Comparison of ENCODE assay signal across 9 cellular contexts in genomic region chr4:175891863-175892262, GRCh38.
A peak's percentile ranks its signal among the peaks of the same experiment; 100 is the strongest.
DNase-seq lines count a peak whose midpoint lies in the region; ATAC-seq and TF ChIP-seq lines count a peak whose summit lies in the region.
"Had no signal": no experiment of that assay in that cellular context is flagged by ENCODE, and none has a peak within 500 bp of the region (broad histone marks: within the 10 kb centered on the region; RNA-seq: fewer than 3 reads in every experiment).

No MANE protein-coding gene starts in this region.

- BruUV-seq in Panc1 (replicated peaks; lab: Mats Ljungman, UMichigan) = no TSS peak

- H3K36me3 Mint-ChIP-seq in HFFc6 (ENCODE audit: low read depth) = no peaks in the 10 kb centered on the region

- POLR2A ChIA-PET in Panc1 (lab: Charles Lee) = no interaction called here

- ATAC-seq in Panc1 (no peak), HG02610 (IDR thresholded peaks at IDR 0.05; ENCODE audit: unreplicated experiment) (no peak), GM19452 (IDR thresholded peaks at IDR 0.05; ENCODE audit: unreplicated experiment) (no peak)

- H3K27ac Mint-ChIP-seq in HFFc6 = no peak overlapping the region

- H3K4me1 ChIP-seq in Panc1 (ENCODE audit: control insufficient read depth, insufficient read depth, low read length) = no peaks in the 10 kb centered on the region

- DNase-seq in DMS153 (lab: John Stamatoyannopoulos, UW) (peak; percentile 41), HFFc6 (peak; percentile 1), Panc1 (ENCODE audit: low read depth, low spot score) (peak; percentile 8), iPS-NIHi7 (ENCODE audit: extremely low spot score) (peak; percentile 13), NCI-H2107 treated with DMSO at 0.1 percent for 48 hours (lab: John Stamatoyannopoulos, UW; ENCODE audit: unreplicated experiment) (no peak)
- DNase-seq in stimulated activated CD4-positive, alpha-beta T cell treated with anti-CD3 and anti-CD28 coated beads, Interleukin-4, amount 100 ng/mL, for 24 hours = no peak

- no peaks in the 10 kb centered on the region for H3K27me3 ChIP-seq in Panc1 (ENCODE audit: control insufficient read depth, insufficient read depth, low read length)

- H3K27ac ChIP-seq in Panc1 (ENCODE audit: low read length) = no peak overlapping the region
- H3K27ac ChIP-seq: HL-60 had no signal

- intact Hi-C loops in Panc1 (cut with micrococcal nuclease; ENCODE audit: unreplicated experiment) = loop anchor here (2.0 kb wide), 1 partner anchor 331 kb away; no protein-coding TSS in a partner anchor

- H3K36me3 ChIP-seq in Panc1 (ENCODE audit: control insufficient read depth, insufficient read depth, low read length) = no peaks in the 10 kb centered on the region

- TF ChIP-seq CTCF in HFFc6 (IDR thresholded peaks at IDR 0.05) = peak; percentile 57
- peak; percentile 28; the same call in 1 of the 2 replicates for TF ChIP-seq CTCF in Panc1 (IDR thresholded peaks at IDR 0.05)

- no peaks in the 10 kb centered on the region for H3K9me3 ChIP-seq in Panc1 (ENCODE audit: control insufficient read depth, insufficient read depth, low read depth, low read length)

- in situ Hi-C loops in Panc1 (cut with HindIII; ENCODE audit: low pct_unique_long_range_greater_than_20kb, low sequenced_read_pairs) = no loop called here

- no peak overlapping the region for H3K4me3 ChIP-seq in Panc1 (ENCODE audit: low read depth in 2 of 2, low read length in 2 of 2)

- H3K27me3 Mint-ChIP-seq in HFFc6 (ENCODE audit: insufficient read depth) = peaks cover 4% of the 10 kb centered on the region

- H3K4me1 Mint-ChIP-seq in HFFc6 (ENCODE audit: low read depth) = no peaks in the 10 kb centered on the region

- CTCF ChIA-PET in Panc1 (lab: Charles Lee) = no interaction called here

- no peak overlapping the region for H3K4me3 Mint-ChIP-seq in HFFc6

- H3K9me3 Mint-ChIP-seq in HFFc6 = peaks cover 2% of the 10 kb centered on the region; the same call in 1 of the 2 replicates

Comparison
In these comparisons a context has a peak if more than half of its experiments do, and no peak if none do; other contexts are left out.
1. DNase-seq: peak in DMS153 (single experiment), HFFc6 (single experiment), Panc1 (single experiment) and iPS-NIHi7 (single experiment); none in NCI-H2107 treated with DMSO at 0.1 percent for 48 hours (single experiment) and stimulated activated CD4-positive, alpha-beta T cell treated with anti-CD3 and anti-CD28 coated beads, Interleukin-4, amount 100 ng/mL, for 24 hours (single experiment).